15 cellular contexts compared by ENCODE assay signal in the genomic region with DNA sequence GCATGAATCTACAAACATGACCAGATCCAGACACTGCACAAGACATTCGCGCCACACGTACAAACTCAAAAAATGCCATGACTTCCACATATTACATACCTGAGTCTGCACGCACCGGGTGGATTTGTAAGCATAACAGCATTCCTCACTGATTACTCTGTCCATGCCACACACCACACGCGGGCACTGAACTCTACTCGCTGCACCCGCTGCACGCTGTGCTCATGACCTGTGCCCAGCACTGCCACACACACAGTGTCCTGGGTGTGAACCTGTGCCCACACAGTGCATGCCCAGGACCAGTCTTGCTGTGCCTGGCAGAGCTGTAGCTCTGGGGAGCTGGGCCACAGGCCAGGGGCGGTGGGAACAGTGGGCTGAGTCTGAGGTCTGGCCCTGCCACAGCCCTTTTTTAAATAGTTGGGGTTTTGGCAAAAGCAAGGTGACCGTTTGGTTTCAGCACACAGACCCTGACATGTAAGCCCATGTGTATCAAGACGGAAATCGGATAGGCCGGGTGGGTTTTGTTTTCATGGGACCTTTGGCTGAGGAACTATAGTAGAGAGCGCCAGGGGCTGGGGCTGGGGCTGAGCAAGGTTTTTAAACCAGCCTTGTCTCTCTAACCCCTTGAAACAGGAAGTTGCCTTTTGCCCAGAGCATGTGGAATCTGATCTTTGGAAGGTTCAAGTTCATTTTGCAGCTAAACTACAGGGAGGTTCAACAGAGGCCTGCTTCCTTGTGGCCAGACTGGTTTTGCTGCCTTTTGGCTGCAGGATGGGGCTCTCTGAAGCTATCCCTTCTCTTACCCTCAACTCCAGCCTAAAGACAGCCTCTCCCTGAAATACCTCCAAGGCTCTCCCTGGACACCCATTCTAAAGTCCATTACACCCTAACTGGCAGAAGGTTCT. TPM values are rescaled to one million over a fixed set of nuclear protein-coding genes. Genes with fewer than 3 reads are reported as not detected.
DNase-seq lines count a peak whose midpoint lies in the region; ATAC-seq, FAIRE-seq and TF ChIP-seq lines count a peak whose summit lies in the region.
"Had no signal": no experiment of that assay in that cellular context is flagged by ENCODE, and none has a peak within 500 bp of the region (broad histone marks: within the 10 kb centered on the region; RNA-seq: fewer than 3 reads in every experiment).

No MANE protein-coding gene starts in this region.

- FAIRE-seq in HTR-8/SVneo (lab: Jason Lieb, UNC) = peak; percentile 46

- no peaks in the 10 kb centered on the region for H3K9me3 Mint-ChIP-seq in effector memory CD8-positive, alpha-beta T cell
- no peaks in the 10 kb centered on the region for H3K9me3 Mint-ChIP-seq in activated naive CD4-positive, alpha-beta T cell treated with anti-CD3 and anti-CD28 coated beads, Interleukin-2, amount 50 U/mL, for 72 hours

- H3K27ac Mint-ChIP-seq in effector memory CD8-positive, alpha-beta T cell = no peak overlapping the region
- no peak overlapping the region for H3K27ac Mint-ChIP-seq in activated naive CD4-positive, alpha-beta T cell treated with anti-CD3 and anti-CD28 coated beads, Interleukin-2, amount 50 U/mL, for 72 hours
- H3K27ac Mint-ChIP-seq: nephron progenitor cell had no signal

- no peaks in the 10 kb centered on the region for H3K36me3 Mint-ChIP-seq in effector memory CD8-positive, alpha-beta T cell (ENCODE audit: insufficient read depth)
- H3K36me3 Mint-ChIP-seq in activated naive CD4-positive, alpha-beta T cell treated with anti-CD3 and anti-CD28 coated beads, Interleukin-2, amount 50 U/mL, for 72 hours = no peaks in the 10 kb centered on the region
- H3K36me3 Mint-ChIP-seq: CD14-positive monocyte had no signal

- H3K27me3 ChIP-seq in foreskin keratinocyte (no peaks in the 10 kb centered on the region), SJCRH30 (no peaks in the 10 kb centered on the region)
- H3K27me3 ChIP-seq: brain microvascular endothelial cell, esophagus muscularis mucosa had no signal

- H3K4me1 ChIP-seq in foreskin keratinocyte = peaks cover 8% of the 10 kb centered on the region
- H3K4me1 ChIP-seq in SJCRH30 = no peaks in the 10 kb centered on the region
- H3K4me1 ChIP-seq: esophagus muscularis mucosa had no signal

- DNase-seq in HTR-8/SVneo (ENCODE audit: insufficient read length, low spot score) (no peak), SKM-1 (lab: John Stamatoyannopoulos, UW; ENCODE audit: unreplicated experiment) (peak; percentile 15), foreskin keratinocyte (peak; percentile 67 to 80), renal cortical epithelial cell (ENCODE audit: low read depth) (peak; percentile 92), SJCRH30 (no peak)
- no peak for DNase-seq in stimulated activated CD4-positive, alpha-beta T cell treated with anti-CD3 and anti-CD28 coated beads, Interleukin-4, amount 100 ng/mL, for 4 hours
- no peak for DNase-seq in effector memory CD8-positive, alpha-beta T cell
- DNase-seq in activated naive CD4-positive, alpha-beta T cell treated with anti-CD3 and anti-CD28 coated beads, Interleukin-2, amount 50 U/mL, for 72 hours (ENCODE audit: low spot score in 2 of 2) = no peak
- DNase-seq: brain microvascular endothelial cell; GOT3; NCI-H2107; nephron progenitor cell; stimulated activated CD8-positive, alpha-beta memory T cell treated with anti-CD3 and anti-CD28 coated beads, Interleukin-4, amount 100 ng/mL, for 48 hours had no signal

- TF ChIP-seq CTCF in foreskin keratinocyte (conservative IDR thresholded peaks at IDR 0.05) = no peak

- H3K4me3 ChIP-seq in SJCRH30 = no peak overlapping the region
- H3K4me3 ChIP-seq: esophagus muscularis mucosa had no signal

- peaks cover 16 to 19% of the 10 kb centered on the region in 2 donors for H3K27me3 Mint-ChIP-seq in effector memory CD8-positive, alpha-beta T cell

- H3K9me3 ChIP-seq in SJCRH30 (replicated peaks) = no peaks in the 10 kb centered on the region
- H3K9me3 ChIP-seq: esophagus muscularis mucosa had no signal

- ATAC-seq in foreskin keratinocyte = peak; percentile 94
- no peak for ATAC-seq in effector memory CD8-positive, alpha-beta T cell (replicated peaks)
- no peak for ATAC-seq in activated naive CD4-positive, alpha-beta T cell treated with anti-CD3 and anti-CD28 coated beads, Interleukin-2, amount 50 U/mL, for 72 hours

- no peak overlapping the region for H3K4me3 Mint-ChIP-seq in effector memory CD8-positive, alpha-beta T cell
- H3K4me3 Mint-ChIP-seq: CD14-positive monocyte, nephron progenitor cell had no signal

- no peaks in the 10 kb centered on the region for H3K4me1 Mint-ChIP-seq in effector memory CD8-positive, alpha-beta T cell (ENCODE audit: low read depth in 2 of 2)
- H3K4me1 Mint-ChIP-seq: CD14-positive monocyte had no signal

- H3K27ac ChIP-seq in foreskin keratinocyte (no peak overlapping the region), SJCRH30 (no peak overlapping the region)
- H3K27ac ChIP-seq: brain microvascular endothelial cell, esophagus muscularis mucosa had no signal

- H3K36me3 ChIP-seq in SJCRH30 = no peaks in the 10 kb centered on the region
- H3K36me3 ChIP-seq: brain microvascular endothelial cell had no signal

RNA-seq across cellular contexts. Expression of a gene that starts 12.3 kb away (rescaled TPM):
- total RNA-seq in foreskin keratinocyte = 0.53 and 0.85 TPM in 2 replicates
- 0.60 and 0.67 TPM in 2 replicates for polyA plus RNA-seq in foreskin keratinocyte
- 0.75 and 2.3 TPM in 2 replicates for total RNA-seq in renal cortical epithelial cell
- total RNA-seq in SJCRH30 (2014; rRNA removed; shearing (Covaris generic)) = not detected in 2 replicates
- 1 to 10 TPM in 1 of 2 donors, not detected in 1; 1.1 TPM for total RNA-seq in activated naive CD4-positive, alpha-beta T cell treated with anti-CD3 and anti-CD28 coated beads, Interleukin-2, amount 50 U/mL, for 72 hours
- polyA plus RNA-seq: CD14-positive monocyte had no signal

RNA-seq across cellular contexts. Expression of a gene that starts 29.8 kb away (rescaled TPM):
- total RNA-seq in foreskin keratinocyte = not detected in 2 replicates
- not detected in 2 replicates for polyA plus RNA-seq in foreskin keratinocyte
- 0.52 TPM in 1 of 2 replicates, not detected in the other for total RNA-seq in renal cortical epithelial cell
- total RNA-seq in SJCRH30 (2014; rRNA removed; shearing (Covaris generic)) = not detected in 2 replicates
- total RNA-seq in activated naive CD4-positive, alpha-beta T cell treated with anti-CD3 and anti-CD28 coated beads, Interleukin-2, amount 50 U/mL, for 72 hours = under 1 TPM in 1 of 2 donors, not detected in 1; 0.91 TPM
- total RNA-seq: esophagus muscularis mucosa had no signal
- polyA plus RNA-seq: CD14-positive monocyte had no signal

RNA-seq across cellular contexts. Expression of a gene that starts 60.0 kb away (rescaled TPM):
- not detected in 2 replicates for total RNA-seq in foreskin keratinocyte
- polyA plus RNA-seq in foreskin keratinocyte = 0.06 and 0.10 TPM in 2 replicates
- not detected in 2 replicates for total RNA-seq in renal cortical epithelial cell
- not detected in 2 replicates for total RNA-seq in SJCRH30 (2014; rRNA removed; shearing (Covaris generic))
- not detected for total RNA-seq in activated naive CD4-positive, alpha-beta T cell treated with anti-CD3 and anti-CD28 coated beads, Interleukin-2, amount 50 U/mL, for 72 hours
- total RNA-seq: esophagus muscularis mucosa had no signal
- polyA plus RNA-seq: CD14-positive monocyte had no signal

Comparison
In these comparisons a context has a peak if more than half of its experiments do, and no peak if none do; other contexts are left out.
1. DNase-seq: peak in SKM-1 (single experiment), foreskin keratinocyte (2 of 2) and renal cortical epithelial cell (single experiment); none in HTR-8/SVneo (single experiment), stimulated activated CD4-positive, alpha-beta T cell treated with anti-CD3 and anti-CD28 coated beads, Interleukin-4, amount 100 ng/mL, for 4 hours (0 of 2), SJCRH30 (0 of 2), effector memory CD8-positive, alpha-beta T cell (0 of 3) and activated naive CD4-positive, alpha-beta T cell treated with anti-CD3 and anti-CD28 coated beads, Interleukin-2, amount 50 U/mL, for 72 hours (0 of 2).